ENCODE assay signal across 1 cellular context in the genomic region with DNA sequence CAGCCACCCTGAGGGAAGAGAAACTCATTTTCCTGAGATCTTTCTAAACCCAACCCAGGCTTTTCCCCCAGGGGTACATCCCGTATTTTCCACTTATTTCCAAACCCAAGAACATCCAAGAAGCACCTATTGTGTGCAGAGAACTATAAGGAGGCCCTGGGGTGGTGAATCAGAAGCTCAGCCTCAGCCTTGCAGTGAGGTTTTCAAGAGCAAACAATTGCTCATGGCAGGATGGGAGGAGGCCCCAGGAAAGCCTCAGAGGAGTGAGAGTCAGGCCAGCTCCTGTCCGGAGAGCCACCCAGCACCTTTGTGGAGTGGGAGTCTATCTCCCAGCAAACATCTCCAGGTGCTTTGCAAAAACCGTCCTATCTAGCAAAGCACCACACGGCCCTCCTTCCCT.
TF ChIP-seq lines count a peak whose summit lies in the region.

No MANE protein-coding gene starts in this region.

TF ChIP-seq in HEK293T, 16 proteins besides CTCF, POLR2A, EP300 and RAD21:
- TF ChIP-seq ELF4 (IDR thresholded peaks at IDR 0.05) (no peak), FOXK2 (IDR thresholded peaks at IDR 0.05) (no peak), NFRKB (IDR thresholded peaks at IDR 0.05) (no peak), TARDBP (IDR thresholded peaks at IDR 0.05) (no peak), FOXA1 (IDR thresholded peaks at IDR 0.05) (no peak), ZNF384 (IDR thresholded peaks at IDR 0.05) (no peak)
